1 cellular context compared by ENCODE assay signal in the genomic region with DNA sequence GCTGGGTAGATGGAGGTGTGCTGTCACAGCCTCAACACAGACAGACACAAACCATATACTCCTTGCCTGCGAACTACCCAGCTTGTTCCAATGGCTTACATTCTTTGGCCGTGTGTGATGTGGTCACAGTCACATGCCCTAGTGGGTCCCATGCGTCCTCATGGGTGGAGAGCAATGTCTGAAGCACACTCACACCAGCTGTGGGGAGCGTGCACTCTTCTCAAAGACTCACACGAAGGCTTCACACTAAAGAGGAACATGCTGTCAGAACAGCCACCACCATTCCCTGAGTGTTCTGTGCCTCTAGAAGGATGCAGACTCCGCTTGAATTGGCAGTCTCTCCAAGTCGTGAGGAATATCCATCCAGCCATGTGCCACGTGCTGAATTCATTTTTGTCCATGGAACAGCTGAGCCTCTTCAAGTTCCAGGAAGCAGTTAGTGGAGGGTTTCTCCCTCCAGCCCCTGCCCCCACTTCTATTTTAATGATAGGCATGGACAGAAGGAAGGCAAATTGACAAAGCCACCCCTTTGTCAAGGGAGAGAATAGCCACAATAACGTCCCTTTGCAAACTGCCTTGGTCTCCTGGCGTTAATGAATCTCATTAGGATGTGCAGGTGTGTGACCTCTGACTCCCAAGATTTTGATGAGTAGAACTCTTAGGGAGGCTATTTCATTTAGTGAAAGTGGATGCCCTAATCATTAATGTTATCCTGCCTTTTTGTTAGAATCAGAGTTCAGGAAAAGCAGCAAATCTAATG.
TF ChIP-seq lines count a peak whose summit lies in the region.

No MANE protein-coding gene starts in this region.

TF ChIP-seq in GM12878, 131 proteins besides CTCF, POLR2A, EP300 and RAD21:
- TF ChIP-seq ZBTB4 (CRISPR knock-in tag; IDR thresholded peaks at IDR 0.05) = no peak
- no peak for TF ChIP-seq BRCA1 (IDR thresholded peaks at IDR 0.05; ENCODE audit: low read depth, low read length)
- TF ChIP-seq RUNX3 (IDR thresholded peaks at IDR 0.05; ENCODE audit: low read length) = 0 out of 2 replicates have a peak, but pooled peaks have one; percentile 21
- TF ChIP-seq PAX5 (IDR thresholded peaks at IDR 0.05; ENCODE audit: borderline replicate concordance, low read depth, low read length) = no peak
- TF ChIP-seq POU2F2 (IDR thresholded peaks at IDR 0.05; ENCODE audit: borderline replicate concordance, low read depth, low read length) = no peak
- no peak for TF ChIP-seq MTA3 (IDR thresholded peaks at IDR 0.05; ENCODE audit: borderline replicate concordance, low read length)
- TF ChIP-seq USF1 (IDR thresholded peaks at IDR 0.05; ENCODE audit: borderline replicate concordance, extremely low read length, insufficient read depth, low read depth, low read length) = peak; percentile 5
- no peak for TF ChIP-seq E2F8 (IDR thresholded peaks at IDR 0.05; ENCODE audit: low read depth, partially characterized antibody)
- TF ChIP-seq KDM1A (IDR thresholded peaks at IDR 0.05; ENCODE audit: borderline replicate concordance) = no peak
- no peak for TF ChIP-seq SPI1 (IDR thresholded peaks at IDR 0.05; ENCODE audit: borderline replicate concordance, insufficient read depth, low read depth, low read length)
- no peak for TF ChIP-seq IKZF1 (conservative IDR thresholded peaks at IDR 0.05)
- TF ChIP-seq BHLHE40 (IDR thresholded peaks at IDR 0.05; ENCODE audit: borderline replicate concordance in 1 of 2, low read depth in 2 of 2, low read length in 1 of 2) = 0 out of 4 replicates have a peak, but pooled peaks of 1 of the 2 experiments have one; percentile 22
- TF ChIP-seq, protein P1, sequence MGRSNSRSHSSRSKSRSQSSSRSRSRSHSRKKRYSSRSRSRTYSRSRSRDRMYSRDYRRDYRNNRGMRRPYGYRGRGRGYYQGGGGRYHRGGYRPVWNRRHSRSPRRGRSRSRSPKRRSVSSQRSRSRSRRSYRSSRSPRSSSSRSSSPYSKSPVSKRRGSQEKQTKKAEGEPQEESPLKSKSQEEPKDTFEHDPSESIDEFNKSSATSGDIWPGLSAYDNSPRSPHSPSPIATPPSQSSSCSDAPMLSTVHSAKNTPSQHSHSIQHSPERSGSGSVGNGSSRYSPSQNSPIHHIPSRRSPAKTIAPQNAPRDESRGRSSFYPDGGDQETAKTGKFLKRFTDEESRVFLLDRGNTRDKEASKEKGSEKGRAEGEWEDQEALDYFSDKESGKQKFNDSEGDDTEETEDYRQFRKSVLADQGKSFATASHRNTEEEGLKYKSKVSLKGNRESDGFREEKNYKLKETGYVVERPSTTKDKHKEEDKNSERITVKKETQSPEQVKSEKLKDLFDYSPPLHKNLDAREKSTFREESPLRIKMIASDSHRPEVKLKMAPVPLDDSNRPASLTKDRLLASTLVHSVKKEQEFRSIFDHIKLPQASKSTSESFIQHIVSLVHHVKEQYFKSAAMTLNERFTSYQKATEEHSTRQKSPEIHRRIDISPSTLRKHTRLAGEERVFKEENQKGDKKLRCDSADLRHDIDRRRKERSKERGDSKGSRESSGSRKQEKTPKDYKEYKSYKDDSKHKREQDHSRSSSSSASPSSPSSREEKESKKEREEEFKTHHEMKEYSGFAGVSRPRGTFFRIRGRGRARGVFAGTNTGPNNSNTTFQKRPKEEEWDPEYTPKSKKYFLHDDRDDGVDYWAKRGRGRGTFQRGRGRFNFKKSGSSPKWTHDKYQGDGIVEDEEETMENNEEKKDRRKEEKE (IDR thresholded peaks at IDR 0.05) = no peak
